ENCODE assay signal across 12 cellular contexts in genomic region chr2:129934044-129934822, GRCh38. TPM values are rescaled to one million over a fixed set of nuclear protein-coding genes. Genes with fewer than 3 reads are reported as not detected.
DNase-seq lines count a peak whose midpoint lies in the region; ATAC-seq and TF ChIP-seq lines count a peak whose summit lies in the region.
"Had no signal": no experiment of that assay in that cellular context is flagged by ENCODE, and none has a peak within 500 bp of the region (broad histone marks: within the 10 kb centered on the region; RNA-seq: fewer than 3 reads in every experiment).

No MANE protein-coding gene starts in this region.

- no peak for ATAC-seq in mucosa of descending colon
- ATAC-seq: GM12878; naive thymus-derived CD4-positive, alpha-beta T cell had no signal

- H3K4me3 Mint-ChIP-seq in HFFc6 (peak overlapping the region; percentile 82), neural crest cell (peak overlapping the region; percentile 0)
- H3K4me3 Mint-ChIP-seq: naive thymus-derived CD4-positive, alpha-beta T cell had no signal

- no peaks in the 10 kb centered on the region for H3K4me1 ChIP-seq in mucosa of descending colon (ENCODE audit: low read depth)

- H3K36me3 Mint-ChIP-seq in HFFc6 (ENCODE audit: low read depth) (no peaks in the 10 kb centered on the region), neural crest cell (ENCODE audit: low read depth) (no peaks in the 10 kb centered on the region)
- H3K36me3 Mint-ChIP-seq: naive thymus-derived CD4-positive, alpha-beta T cell had no signal

- H3K9me3 ChIP-seq in mucosa of descending colon: no peaks in the 10 kb centered on the region

- TF ChIP-seq CTCF in HFFc6 (IDR thresholded peaks at IDR 0.05) (no peak), fibroblast of the aortic adventitia (IDR thresholded peaks at IDR 0.05; ENCODE audit: insufficient read depth, low read length) (no peak), neural crest cell (conservative IDR thresholded peaks at IDR 0.05) (no peak), mucosa of descending colon (IDR thresholded peaks at IDR 0.05) (no peak)

- peak overlapping the region; percentile 17 for H3K4me3 ChIP-seq in fibroblast of the aortic adventitia (ENCODE audit: low read depth, low read length)
- no peak overlapping the region for H3K4me3 ChIP-seq in mucosa of descending colon
- H3K4me3 ChIP-seq: GM12878 had no signal

- H3K4me1 Mint-ChIP-seq in HFFc6 (ENCODE audit: low read depth): peaks cover 28% of the 10 kb centered on the region
- peaks cover 34% of the 10 kb centered on the region for H3K4me1 Mint-ChIP-seq in neural crest cell
- H3K4me1 Mint-ChIP-seq: naive thymus-derived CD4-positive, alpha-beta T cell had no signal

- H3K27me3 Mint-ChIP-seq in HFFc6 (ENCODE audit: insufficient read depth) (peaks cover 2% of the 10 kb centered on the region), neural crest cell (ENCODE audit: low read depth) (peaks cover 31% of the 10 kb centered on the region)

- peak; percentile 40 for DNase-seq in AG08396 (ENCODE audit: low spot score)
- no peak for DNase-seq in HFFc6
- no peak for DNase-seq in fibroblast of the aortic adventitia (ENCODE audit: low read depth)
- no peak for DNase-seq in neural crest cell (ENCODE audit: low read depth, low spot score)
- DNase-seq in occipital lobe (lab: John Stamatoyannopoulos, UW): no peak
- DNase-seq in RPMI8226: no peak
- DNase-seq in MV-4-11 (lab: John Stamatoyannopoulos, UW): no peak
- no peak for DNase-seq in mucosa of descending colon
- DNase-seq: naive thymus-derived CD4-positive, alpha-beta T cell; SIG-M5 had no signal

- intact Hi-C loops in mucosa of descending colon (cut with DNase I, micrococcal nuclease): no loop called here

- no peaks in the 10 kb centered on the region for H3K36me3 ChIP-seq in mucosa of descending colon (ENCODE audit: low read depth)

- H3K27ac Mint-ChIP-seq in HFFc6: peak overlapping the region; percentile 72
- no peak overlapping the region for H3K27ac Mint-ChIP-seq in neural crest cell (ENCODE audit: unreplicated experiment)

- no peaks in the 10 kb centered on the region; the same call in 1 of the 2 replicates for H3K9me3 Mint-ChIP-seq in HFFc6
- no peaks in the 10 kb centered on the region for H3K9me3 Mint-ChIP-seq in neural crest cell
- H3K9me3 Mint-ChIP-seq: naive thymus-derived CD4-positive, alpha-beta T cell had no signal

RNA-seq across cellular contexts. Expression of gene RAB6C, which starts 45.2 kb away (rescaled TPM):
- not detected for total RNA-seq in HFFc6 (2021; fragmentation: NEBNext Ultra II Directional; extraction: Animal tissue kit (Norgen Biotek cat#: 25700))
- total RNA-seq in fibroblast of the aortic adventitia (ENCODE audit: low replicate concordance) (not detected in 2 replicates), neural crest cell (0.16 TPM in 1 of 2 replicates, not detected in the other), occipital lobe (0.78 TPM), mucosa of descending colon (under 1 TPM in 2 of 3 donors, not detected in 1; 0.17 to 0.35 TPM)
- total RNA-seq: GM12878; naive thymus-derived CD4-positive, alpha-beta T cell; NCI-H460 had no signal
